Comparison of ENCODE assay signal across 8 cellular contexts in genomic region chr1:22453181-22453580, GRCh38. TPM values are rescaled to one million over a fixed set of nuclear protein-coding genes. Genes with fewer than 3 reads are reported as not detected.
DNase-seq lines count a peak whose midpoint lies in the region; ATAC-seq and TF ChIP-seq lines count a peak whose summit lies in the region.

No MANE protein-coding gene starts in this region.

- peak overlapping the region; percentile 37 for H2BK15ac ChIP-seq in mesendoderm (replicated peaks; ENCODE audit: low read depth)

- H3K4ac ChIP-seq in mesendoderm (ENCODE audit: low read depth, low read length), result no peak overlapping the region

- H3K4me3 ChIP-seq in adrenal gland (peak overlapping the region in 2 of 4 donors; percentile 77 to 94), mesendoderm (ENCODE audit: low read length) (no peak overlapping the region), upper lobe of right lung (peak overlapping the region; percentile 96), uterus (no peak overlapping the region)

- H3K27me3 Mint-ChIP-seq in stimulated activated naive CD8-positive, alpha-beta T cell treated with anti-CD3 and anti-CD28 coated beads, Interleukin-15, Interleukin-2, amounts not matched to agents 100 ng/mL and 50 ng/mL, for 24 hours, result no peaks in the 10 kb centered on the region

- H3K56ac ChIP-seq in mesendoderm (ENCODE audit: low read length), result no peak overlapping the region

- TF ChIP-seq POLR2A in adrenal gland (IDR thresholded peaks at IDR 0.05) (no peak), uterus (IDR thresholded peaks at IDR 0.05) (no peak)

- peaks cover 4% of the 10 kb centered on the region for H3K79me1 ChIP-seq in mesendoderm (ENCODE audit: low read length)

- peak overlapping the region; percentile 24 for H3K27ac Mint-ChIP-seq in stimulated activated naive CD8-positive, alpha-beta T cell treated with anti-CD3 and anti-CD28 coated beads, Interleukin-15, Interleukin-2, amounts not matched to agents 100 ng/mL and 50 ng/mL, for 24 hours

- no peaks in the 10 kb centered on the region for H3K27me3 ChIP-seq in adrenal gland
- H3K27me3 ChIP-seq in mesendoderm (ENCODE audit: insufficient read depth, low read length, poor library complexity), result no peaks in the 10 kb centered on the region
- H3K27me3 ChIP-seq in upper lobe of right lung, result no peaks in the 10 kb centered on the region
- no peaks in the 10 kb centered on the region for H3K27me3 ChIP-seq in uterus

- H3K79me2 ChIP-seq in mesendoderm (ENCODE audit: control insufficient read depth, insufficient read depth, low read length), result peaks cover 7% of the 10 kb centered on the region

- H3K23ac ChIP-seq in mesendoderm (ENCODE audit: low read length), result no peak overlapping the region

- H2BK5ac ChIP-seq in mesendoderm (ENCODE audit: low read length), result no peak overlapping the region

- H3K36me3 ChIP-seq in adrenal gland (replicated peaks in 1 of 2) (no peaks in the 10 kb centered on the region), mesendoderm (ENCODE audit: control insufficient read depth, insufficient read depth, low read length) (no peaks in the 10 kb centered on the region), upper lobe of right lung (no peaks in the 10 kb centered on the region), uterus (no peaks in the 10 kb centered on the region)

- H3K27ac ChIP-seq in adrenal gland (peak overlapping the region; percentile 88 to 96 (median 93)), mesendoderm (ENCODE audit: low read depth, low read length) (no peak overlapping the region), upper lobe of right lung (peak overlapping the region; percentile 98), uterus (no peak overlapping the region)

- H3K9me3 ChIP-seq in adrenal gland (replicated peaks in 1 of 3) (no peaks in the 10 kb centered on the region), upper lobe of right lung (no peaks in the 10 kb centered on the region), uterus (no peaks in the 10 kb centered on the region)

- peaks cover 33% of the 10 kb centered on the region for H3K4me1 Mint-ChIP-seq in stimulated activated naive CD8-positive, alpha-beta T cell treated with anti-CD3 and anti-CD28 coated beads, Interleukin-15, Interleukin-2, amounts not matched to agents 100 ng/mL and 50 ng/mL, for 24 hours (ENCODE audit: low read depth)

- no peak for ATAC-seq in stimulated activated naive CD8-positive, alpha-beta T cell treated with anti-CD3 and anti-CD28 coated beads, Interleukin-15, Interleukin-2, amounts not matched to agents 100 U/mL and 50 U/mL, for 24 hours
- no peak for ATAC-seq in upper lobe of right lung

- no peak overlapping the region for H3K4me2 ChIP-seq in mesendoderm (ENCODE audit: low read length)

- H3K4me3 Mint-ChIP-seq in stimulated activated naive CD8-positive, alpha-beta T cell treated with anti-CD3 and anti-CD28 coated beads, Interleukin-15, Interleukin-2, amounts not matched to agents 100 ng/mL and 50 ng/mL, for 24 hours, result peak overlapping the region; percentile 90

- WGBS in adrenal gland, 4 donors, result 36 to 49% (median 42%) methylated on average over 2 of the region's 2 CpGs
- WGBS in mesendoderm (ENCODE audit: extremely low coverage, insufficient coverage, low lambda C conversion rate), result no CpG with 5 or more reads among the region's 2 CpGs

- no peak overlapping the region for H4K5ac ChIP-seq in mesendoderm (ENCODE audit: low read length)

- no peak overlapping the region for H2BK120ac ChIP-seq in mesendoderm (ENCODE audit: low read depth, low read length)

- H3K4me1 ChIP-seq in adrenal gland (replicated peaks in 1 of 2) (peaks cover 63 to 71% of the 10 kb centered on the region in 2 donors), mesendoderm (ENCODE audit: control insufficient read depth, low read depth, low read length) (no peaks in the 10 kb centered on the region), upper lobe of right lung (peaks cover 16% of the 10 kb centered on the region), uterus (no peaks in the 10 kb centered on the region)

- H2AK5ac ChIP-seq in mesendoderm (ENCODE audit: low read length), result no peak overlapping the region

- H4K8ac ChIP-seq in mesendoderm (ENCODE audit: low read depth, low read length), result no peak overlapping the region

- H3K36me3 Mint-ChIP-seq in stimulated activated naive CD8-positive, alpha-beta T cell treated with anti-CD3 and anti-CD28 coated beads, Interleukin-15, Interleukin-2, amounts not matched to agents 100 ng/mL and 50 ng/mL, for 24 hours (ENCODE audit: low read depth), result peaks cover 9% of the 10 kb centered on the region

- intact Hi-C loops in adrenal gland (cut with DNase I) (loop anchor here in 1 of 2 donors (10.0 kb wide), 1 partner anchor 52 kb away; no protein-coding TSS in a partner anchor), upper lobe of right lung (cut with DNase I) (no loop called here), uterus (cut with DNase I; ENCODE audit: low total_unique reads) (no loop called here)

- TF ChIP-seq CTCF in adrenal gland (IDR thresholded peaks at IDR 0.05) (no peak), upper lobe of right lung (IDR thresholded peaks at IDR 0.05) (no peak), uterus (IDR thresholded peaks at IDR 0.05) (no peak)

- no peak overlapping the region for H3K18ac ChIP-seq in mesendoderm (ENCODE audit: low read length)

- H3K9me3 Mint-ChIP-seq in stimulated activated naive CD8-positive, alpha-beta T cell treated with anti-CD3 and anti-CD28 coated beads, Interleukin-15, Interleukin-2, amounts not matched to agents 100 ng/mL and 50 ng/mL, for 24 hours, result no peaks in the 10 kb centered on the region

- no peak overlapping the region for H3K9ac ChIP-seq in mesendoderm (ENCODE audit: low read length)

- DNase-seq in stimulated activated naive CD8-positive, alpha-beta T cell treated with anti-CD3 and anti-CD28 coated beads, Interleukin-15, Interleukin-2, amounts not matched to agents 100 U/mL and 50 U/mL, for 24 hours, result no peak
- DNase-seq in adrenal gland, result no peak
- DNase-seq in mesendoderm, result no peak
- DNase-seq in upper lobe of right lung, result no peak
- DNase-seq in NCI-H1417 treated with DMSO at 0.1 percent for 48 hours (lab: John Stamatoyannopoulos, UW), result no peak
- DNase-seq in uterus, result no peak
- DNase-seq in GM19238 (ENCODE audit: insufficient read length, low spot score), result no peak

RNA-seq across cellular contexts. Expression of gene ZBTB40, which starts 1.5 kb away (rescaled TPM):
- total RNA-seq in adrenal gland (10 to 100 TPM; 18.4 to 45.7 (median 34.7) TPM), upper lobe of right lung (24.9 TPM), uterus (10 to 100 TPM in 3 of 4 donors, 1 to 10 TPM in 1; 8.2 to 34.2 (median 16.6) TPM)
- 10 to 100 TPM; 17.1 to 22.4 (median 20.5) TPM for polyA plus RNA-seq in adrenal gland
- polyA plus RNA-seq in mesendoderm (2013, experiment 1 of 2), result 9.6 TPM
- polyA plus RNA-seq in mesendoderm (2013, experiment 2 of 2), result 9.6 TPM

Comparison
In these comparisons a context has a peak if more than half of its experiments do, and no peak if none do; other contexts are left out.
1. H3K27ac ChIP-seq: peak in adrenal gland (5 of 5) and upper lobe of right lung (single experiment); none in mesendoderm (single experiment) and uterus (0 of 2).